8 cellular contexts compared by ENCODE assay signal in genomic region chr10:128211953-128212727, GRCh38.
DNase-seq lines count a peak whose midpoint lies in the region; ATAC-seq and TF ChIP-seq lines count a peak whose summit lies in the region.

No MANE protein-coding gene starts in this region.

- no peaks in the 10 kb centered on the region for H3K9me2 ChIP-seq in DOHH2 (replicated peaks; ENCODE audit: control insufficient read depth, low read length)

- H3K27ac Mint-ChIP-seq in activated T-helper 1 cell treated with anti-CD3 and anti-CD28 coated beads, Interleukin-12 subunit alpha, Interleukin-12 subunit beta, Interleukin-2, Interleukin-4 antibody, amounts not matched to agents 30 ng/mL and 10 ng/mL and 1 ng/mL, durations not matched to agents 14 hours and 24 hours and 36 hours, result peak overlapping the region; percentile 89

- H3K4me3 Mint-ChIP-seq in activated T-helper 1 cell treated with anti-CD3 and anti-CD28 coated beads, Interleukin-12 subunit alpha, Interleukin-12 subunit beta, Interleukin-2, Interleukin-4 antibody, amounts not matched to agents 30 ng/mL and 10 ng/mL and 1 ng/mL, durations not matched to agents 14 hours and 24 hours and 36 hours, result peak overlapping the region; percentile 86

- peak overlapping the region; percentile 67 for H3K4me2 ChIP-seq in DOHH2 (ENCODE audit: low read length)

- no peak overlapping the region for H3K27ac ChIP-seq in DOHH2 (ENCODE audit: low read depth, low read length)
- peak overlapping the region; percentile 94 for H3K27ac ChIP-seq in neutrophil

- H3K27me3 Mint-ChIP-seq in activated T-helper 1 cell treated with anti-CD3 and anti-CD28 coated beads, Interleukin-12 subunit alpha, Interleukin-12 subunit beta, Interleukin-2, Interleukin-4 antibody, amounts not matched to agents 30 ng/mL and 10 ng/mL and 1 ng/mL, durations not matched to agents 14 hours and 24 hours and 36 hours (ENCODE audit: insufficient read depth), result peaks cover 13% of the 10 kb centered on the region

- H3K27me3 ChIP-seq in DOHH2 (ENCODE audit: control insufficient read depth, low read length), result peaks cover 4% of the 10 kb centered on the region; the same call in 1 of the 2 replicates
- peaks cover 5% of the 10 kb centered on the region for H3K27me3 ChIP-seq in neutrophil

- peak; percentile 98 for ATAC-seq in GM21737 (IDR thresholded peaks at IDR 0.05; ENCODE audit: unreplicated experiment)

- peaks cover 11% of the 10 kb centered on the region for H3K4me1 Mint-ChIP-seq in activated T-helper 1 cell treated with anti-CD3 and anti-CD28 coated beads, Interleukin-12 subunit alpha, Interleukin-12 subunit beta, Interleukin-2, Interleukin-4 antibody, amounts not matched to agents 30 ng/mL and 10 ng/mL and 1 ng/mL, durations not matched to agents 14 hours and 24 hours and 36 hours (ENCODE audit: low read depth)

- peak overlapping the region; percentile 49 for H3K4me3 ChIP-seq in DOHH2 (ENCODE audit: low read length)
- peak overlapping the region; percentile 55 for H3K4me3 ChIP-seq in Jurkat, Clone E6-1 (ENCODE audit: low read length)
- peak overlapping the region; percentile 22 to 98 for H3K4me3 ChIP-seq in neutrophil (ENCODE audit: low read depth in 1 of 2, low read length in 1 of 2)

- H4K20me1 ChIP-seq in DOHH2 (ENCODE audit: control insufficient read depth, insufficient read depth, low read depth, low read length), result no peaks in the 10 kb centered on the region

- no peaks in the 10 kb centered on the region for H3K79me2 ChIP-seq in DOHH2 (ENCODE audit: control insufficient read depth, low read length)

- H3K9me3 Mint-ChIP-seq in activated T-helper 1 cell treated with anti-CD3 and anti-CD28 coated beads, Interleukin-12 subunit alpha, Interleukin-12 subunit beta, Interleukin-2, Interleukin-4 antibody, amounts not matched to agents 30 ng/mL and 10 ng/mL and 1 ng/mL, durations not matched to agents 14 hours and 24 hours and 36 hours, result no peaks in the 10 kb centered on the region

- DNase-seq in Jurkat, Clone E6-1 (ENCODE audit: low read depth, low spot score), result peak; percentile 67
- DNase-seq in RKO (ENCODE audit: low spot score) (peak; percentile 74), fibroblast of the conjunctiva (ENCODE audit: low read depth) (peak; percentile 18), stromal cell of bone marrow (ENCODE audit: low read depth) (peak; percentile 21)
- DNase-seq in activated T-helper 1 cell treated with anti-CD3 and anti-CD28 coated beads, Interleukin-12 subunit alpha, Interleukin-12 subunit beta, Interleukin-2, Interleukin-4 antibody, amounts not matched to agents 30 ng/mL and 10 ng/mL and 1 ng/mL, durations not matched to agents 14 hours and 24 hours and 36 hours (ENCODE audit: low spot score), result peak; percentile 83

- H3K36me3 ChIP-seq in DOHH2 (ENCODE audit: control insufficient read depth, low read length) (no peaks in the 10 kb centered on the region), neutrophil (no peaks in the 10 kb centered on the region)

- peaks cover 2% of the 10 kb centered on the region for H3K36me3 Mint-ChIP-seq in activated T-helper 1 cell treated with anti-CD3 and anti-CD28 coated beads, Interleukin-12 subunit alpha, Interleukin-12 subunit beta, Interleukin-2, Interleukin-4 antibody, amounts not matched to agents 30 ng/mL and 10 ng/mL and 1 ng/mL, durations not matched to agents 14 hours and 24 hours and 36 hours (ENCODE audit: low read depth)

- TF ChIP-seq CTCF in DOHH2 (IDR thresholded peaks at IDR 0.05; ENCODE audit: low read depth, low read length, poor library complexity, severe bottlenecking), result peak; percentile 96
- peak; percentile 97 for TF ChIP-seq CTCF in neutrophil (IDR thresholded peaks at IDR 0.05)

- H3K9me3 ChIP-seq in DOHH2 (ENCODE audit: control insufficient read depth, insufficient read depth, low read length) (no peaks in the 10 kb centered on the region), neutrophil (no peaks in the 10 kb centered on the region)

- peaks cover 5% of the 10 kb centered on the region for H3K4me1 ChIP-seq in DOHH2 (ENCODE audit: control insufficient read depth, low read length)
- peaks cover 20 to 26% of the 10 kb centered on the region in 2 experiments for H3K4me1 ChIP-seq in neutrophil (ENCODE audit: control insufficient read depth in 1 of 2, insufficient read depth in 1 of 2, low read depth in 1 of 2, low read length in 1 of 2)

- no peaks in the 10 kb centered on the region for H3F3A ChIP-seq in DOHH2 (ENCODE audit: control insufficient read depth, insufficient read depth)

- intact Hi-C loops in activated T-helper 1 cell treated with anti-CD3 and anti-CD28 coated beads, Interleukin-12 subunit alpha, Interleukin-12 subunit beta, Interleukin-2, Interleukin-4 antibody, amounts not matched to agents 30 ng/mL and 10 ng/mL and 1 ng/mL, durations not matched to agents 14 hours and 24 hours and 36 hours (cut with micrococcal nuclease), result loop anchor here (1.0 kb wide), 3 partner anchors 31 to 148 kb away; no protein-coding TSS in a partner anchor

Comparison
In these comparisons a context has a peak if more than half of its experiments do, and no peak if none do; other contexts are left out.
1. DNase-seq: peak in every context shown above with its lines; median percentile 83 in activated T-helper 1 cell treated with anti-CD3 and anti-CD28 coated beads, Interleukin-12 subunit alpha, Interleukin-12 subunit beta, Interleukin-2, Interleukin-4 antibody, amounts not matched to agents 30 ng/mL and 10 ng/mL and 1 ng/mL, durations not matched to agents 14 hours and 24 hours and 36 hours; 74 in RKO; 67 in Jurkat, Clone E6-1; 21 in stromal cell of bone marrow; 18 in fibroblast of the conjunctiva.